ENCODE assay signal across 8 cellular contexts in the genomic region with DNA sequence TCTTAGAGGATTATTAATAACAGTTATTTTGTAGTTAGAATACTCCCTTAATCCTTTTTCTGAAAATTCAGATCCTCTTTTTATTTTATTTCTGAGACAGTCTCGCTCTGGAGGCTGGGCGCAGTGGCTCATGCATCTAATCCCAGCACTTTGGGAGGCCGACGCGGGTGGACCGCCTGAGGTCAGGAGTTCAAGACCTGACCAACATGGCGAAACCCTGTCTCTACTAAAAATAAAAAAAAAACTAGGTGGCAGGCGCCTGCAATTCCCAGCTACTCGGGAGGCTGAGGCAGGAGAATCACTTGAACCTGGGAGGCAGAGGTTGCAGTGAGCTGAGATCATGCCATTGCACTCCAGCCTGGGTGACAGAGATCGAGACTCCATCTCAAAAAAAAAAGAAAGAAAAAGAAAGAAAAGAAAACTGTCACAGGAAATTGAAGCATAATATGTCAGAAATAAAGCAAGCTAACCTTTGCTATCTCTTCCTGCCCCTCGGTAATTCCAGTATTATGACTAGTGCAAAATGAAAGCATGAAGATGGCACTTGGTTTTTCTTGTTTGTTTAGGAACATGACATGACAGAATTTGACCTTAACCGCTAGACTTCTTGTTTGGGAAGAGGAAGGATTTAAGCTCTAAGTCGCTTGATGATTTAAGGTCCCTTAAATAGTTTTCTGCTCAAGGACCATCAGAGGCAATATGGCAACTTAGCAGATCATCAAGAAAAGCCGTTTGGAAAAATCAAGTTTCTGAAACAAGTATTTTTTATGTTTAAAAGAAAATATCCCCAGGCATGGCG. TPM values are rescaled to one million over a fixed set of nuclear protein-coding genes. Genes with fewer than 3 reads are reported as not detected.
DNase-seq lines count a peak whose midpoint lies in the region; ATAC-seq and TF ChIP-seq lines count a peak whose summit lies in the region.

No MANE protein-coding gene starts in this region.

- peak overlapping the region; percentile 98 for H3K27ac Mint-ChIP-seq in activated CD4-positive, alpha-beta memory T cell treated with anti-CD3 and anti-CD28 coated beads for 36 hours

- POLR2A ChIA-PET in activated CD4-positive, alpha-beta memory T cell treated with anti-CD3 and anti-CD28 coated beads for 36 hours (lab: Charles Lee), result interaction anchor here (0.8 to 3.7 kb wide), 10 partner anchors 17 to 331 kb away, joined by 3 to 154 read pairs (median 8); partner anchors contain the start of genes CPNE1, PHF20, RBM12 and SCAND1

- WGBS in suprapubic skin, result 76% methylated on average over 15 of the region's 15 CpGs

- peak overlapping the region; percentile 96 for H3K4me3 Mint-ChIP-seq in activated CD4-positive, alpha-beta memory T cell treated with anti-CD3 and anti-CD28 coated beads for 36 hours

- H3K4me3 ChIP-seq in suprapubic skin, result peak overlapping the region; percentile 86

- no peak for TF ChIP-seq EP300 in suprapubic skin (IDR thresholded peaks at IDR 0.05)

- peaks cover 28% of the 10 kb centered on the region for H3K36me3 Mint-ChIP-seq in activated CD4-positive, alpha-beta memory T cell treated with anti-CD3 and anti-CD28 coated beads for 36 hours

- intact Hi-C loops in activated CD4-positive, alpha-beta memory T cell treated with anti-CD3 and anti-CD28 coated beads for 36 hours (cut with micrococcal nuclease), result loop anchor here (2.0 to 5.0 kb wide), 2 partner anchors 33 to 138 kb away; no protein-coding TSS in a partner anchor

- DNase-seq in activated CD8-positive, alpha-beta memory T cell treated with anti-CD3 and anti-CD28 coated beads for 24 hours, result peak; percentile 68
- no peak for DNase-seq in activated CD8-positive, alpha-beta memory T cell treated with anti-CD3 and anti-CD28 coated beads, Interleukin-2, amount 50 U/mL, for 48 hours
- DNase-seq in activated CD4-positive, alpha-beta memory T cell treated with anti-CD3 and anti-CD28 coated beads for 36 hours, result peak; percentile 45
- DNase-seq in suprapubic skin (ENCODE audit: low spot score in 2 of 2) (no peak), superior temporal gyrus (ENCODE audit: extremely low spot score) (no peak)
- DNase-seq in activated CD4-positive, CD25-positive, alpha-beta regulatory T cell (lab: John Stamatoyannopoulos, UW), result no peak

- ATAC-seq in HG02642 (IDR thresholded peaks at IDR 0.05; ENCODE audit: poor library complexity, unreplicated experiment), result no peak

- H3K4me1 Mint-ChIP-seq in activated CD4-positive, alpha-beta memory T cell treated with anti-CD3 and anti-CD28 coated beads for 36 hours (ENCODE audit: low read depth), result peaks cover 27% of the 10 kb centered on the region

- H3K27ac ChIP-seq in layer of hippocampus (ENCODE audit: low read depth, low read length) (peak overlapping the region; percentile 38), suprapubic skin (peak overlapping the region; percentile 100)

- peaks cover 34% of the 10 kb centered on the region for H3K4me1 ChIP-seq in suprapubic skin

- no peaks in the 10 kb centered on the region for H3K9me3 ChIP-seq in suprapubic skin

- H3K9me3 Mint-ChIP-seq in activated CD4-positive, alpha-beta memory T cell treated with anti-CD3 and anti-CD28 coated beads for 36 hours, result no peaks in the 10 kb centered on the region

- CTCF ChIA-PET in activated CD4-positive, alpha-beta memory T cell treated with anti-CD3 and anti-CD28 coated beads for 36 hours (lab: Charles Lee), result interaction anchor here (0.6 to 3.5 kb wide), 7 partner anchors 24 to 1635 kb away, joined by 3 to 23 read pairs (median 7); partner anchors contain the start of genes PHF20, SCAND1 and SPAG4

- no peak for TF ChIP-seq CTCF in suprapubic skin (IDR thresholded peaks at IDR 0.05)

- TF ChIP-seq POLR2A in suprapubic skin (IDR thresholded peaks at IDR 0.05), result no peak

- H3K27me3 ChIP-seq in layer of hippocampus (ENCODE audit: control insufficient read depth, insufficient read depth, low read length), result no peaks in the 10 kb centered on the region
- no peaks in the 10 kb centered on the region for H3K27me3 ChIP-seq in suprapubic skin

- peaks cover 18% of the 10 kb centered on the region for H3K36me3 ChIP-seq in suprapubic skin

- H3K27me3 Mint-ChIP-seq in activated CD4-positive, alpha-beta memory T cell treated with anti-CD3 and anti-CD28 coated beads for 36 hours, result peaks cover 2% of the 10 kb centered on the region

RNA-seq across cellular contexts. Expression of gene RBM39, which starts 1.8 kb away (rescaled TPM):
- total RNA-seq in activated CD4-positive, alpha-beta memory T cell treated with anti-CD3 and anti-CD28 coated beads for 36 hours, result 100 to 1,000 TPM; 243 to 259 TPM
- total RNA-seq in suprapubic skin, result 100 to 1,000 TPM; 245 to 599 (median 258) TPM

RNA-seq across cellular contexts. Expression of gene PHF20, which starts 27.9 kb away (rescaled TPM):
- total RNA-seq in activated CD4-positive, alpha-beta memory T cell treated with anti-CD3 and anti-CD28 coated beads for 36 hours, result 10 to 100 TPM; 49.1 to 50.5 TPM
- 10 to 100 TPM; 44.2 to 60.6 (median 47.3) TPM for total RNA-seq in suprapubic skin

RNA-seq across cellular contexts. Expression of gene ROMO1, which starts 44.7 kb away (rescaled TPM):
- 100 to 1,000 TPM; 141 to 142 TPM for total RNA-seq in activated CD4-positive, alpha-beta memory T cell treated with anti-CD3 and anti-CD28 coated beads for 36 hours
- 100 to 1,000 TPM; 146 to 299 (median 212) TPM for total RNA-seq in suprapubic skin

RNA-seq across cellular contexts. Expression of gene NFS1, which starts 44.7 kb away (rescaled TPM):
- total RNA-seq in activated CD4-positive, alpha-beta memory T cell treated with anti-CD3 and anti-CD28 coated beads for 36 hours, result 10 to 100 TPM; 36.9 to 40.8 TPM
- 10 to 100 TPM; 39.7 to 73.2 (median 47.3) TPM for total RNA-seq in suprapubic skin

Comparison
In these comparisons a context has a peak if more than half of its experiments do, and no peak if none do; other contexts are left out.
1. DNase-seq: peak in activated CD8-positive, alpha-beta memory T cell treated with anti-CD3 and anti-CD28 coated beads for 24 hours (single experiment) and activated CD4-positive, alpha-beta memory T cell treated with anti-CD3 and anti-CD28 coated beads for 36 hours (single experiment); none in activated CD8-positive, alpha-beta memory T cell treated with anti-CD3 and anti-CD28 coated beads, Interleukin-2, amount 50 U/mL, for 48 hours (single experiment), suprapubic skin (0 of 2), activated CD4-positive, CD25-positive, alpha-beta regulatory T cell (0 of 4) and superior temporal gyrus (single experiment).